In the genomic region with DNA sequence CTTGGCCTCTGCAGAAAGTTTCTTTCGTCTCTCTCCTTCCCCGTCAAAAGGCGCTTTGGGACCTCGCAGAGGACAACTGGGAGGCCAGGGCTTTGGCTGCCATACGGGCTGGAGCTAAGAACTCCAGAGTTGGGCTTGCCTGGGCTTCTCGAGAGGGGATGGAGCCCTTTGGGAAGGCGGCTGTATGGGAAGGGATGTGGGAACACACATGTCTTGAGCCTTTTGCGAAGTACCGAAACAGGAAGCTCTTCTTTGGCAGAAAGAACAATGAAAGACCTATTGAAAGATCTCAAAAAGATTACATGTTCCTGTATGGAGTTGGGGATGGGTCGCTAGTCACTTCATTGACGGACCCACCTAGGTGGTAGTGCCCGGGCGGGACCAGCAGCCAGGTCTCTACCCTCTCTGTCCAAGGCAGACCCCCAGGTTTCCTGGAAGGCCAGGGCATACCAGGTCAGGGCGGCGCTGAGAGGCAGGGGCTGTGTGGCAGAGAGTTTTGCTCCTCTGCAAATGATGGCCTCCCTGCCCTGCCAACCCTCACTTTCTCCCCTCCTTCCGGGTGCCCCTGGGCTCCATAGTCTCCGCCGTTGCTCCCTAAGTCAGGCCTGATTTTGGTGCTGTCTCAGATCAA, we compare ENCODE assay signal across 9 cellular contexts.
DNase-seq lines count a peak whose midpoint lies in the region; ATAC-seq and TF ChIP-seq lines count a peak whose summit lies in the region.
"Had no signal": no experiment of that assay in that cellular context is flagged by ENCODE, and none has a peak within 500 bp of the region (broad histone marks: within the 10 kb centered on the region; RNA-seq: fewer than 3 reads in every experiment).

No MANE protein-coding gene starts in this region.

- H3K9me3 ChIP-seq in RWPE2 (ENCODE audit: severe bottlenecking) = no peaks in the 10 kb centered on the region

- peak overlapping the region; percentile 30 for H3K4me3 Mint-ChIP-seq in T-helper 2 cell treated with Interferon-gamma antibody and Interleukin-4, amounts not matched to agents 5 μg/mL and 100 μg/mL, for 36 hours
- H3K4me3 Mint-ChIP-seq in stimulated activated naive B cell treated with anti-CD40 and anti-IgM and Interleukin-4, amounts not matched to agents 10 μg/mL and 1 μg/mL and 100 μg/mL, for 72 hours = peak overlapping the region; percentile 84 to 85

- TF ChIP-seq CTCF in RWPE2 (IDR thresholded peaks at IDR 0.05; ENCODE audit: poor library complexity, severe bottlenecking) = no peak

- H3K4me3 ChIP-seq in RWPE2 (ENCODE audit: severe bottlenecking) (peak overlapping the region; percentile 64), iPS-11a (ENCODE audit: low read depth, low read length) (peak overlapping the region; percentile 9)

- peaks cover 1% of the 10 kb centered on the region for H3K4me1 Mint-ChIP-seq in T-helper 2 cell treated with Interferon-gamma antibody and Interleukin-4, amounts not matched to agents 5 μg/mL and 100 μg/mL, for 36 hours (ENCODE audit: low read depth)
- peaks cover 44 to 70% of the 10 kb centered on the region in 2 donors for H3K4me1 Mint-ChIP-seq in stimulated activated naive B cell treated with anti-CD40 and anti-IgM and Interleukin-4, amounts not matched to agents 10 μg/mL and 1 μg/mL and 100 μg/mL, for 72 hours

- no peaks in the 10 kb centered on the region for H3K27me3 ChIP-seq in RWPE2 (ENCODE audit: insufficient read depth, poor library complexity, severe bottlenecking)

- peak overlapping the region; percentile 20 for H3K27ac ChIP-seq in RWPE2 (ENCODE audit: poor library complexity, severe bottlenecking)

- DNase-seq in T-helper 2 cell treated with Interferon-gamma antibody and Interleukin-4, amounts not matched to agents 5 μg/mL and 100 μg/mL, for 36 hours (ENCODE audit: low spot score) = no peak
- DNase-seq in T-helper 2 cell (no peak), RWPE2 (ENCODE audit: low spot score) (no peak)
- no peak for DNase-seq in stimulated activated naive B cell treated with anti-CD40 and anti-IgM and Interleukin-4, amounts not matched to agents 10 μg/mL and 1 μg/mL and 100 μg/mL, for 72 hours
- DNase-seq: NCI-H1436 had no signal

- no peaks in the 10 kb centered on the region for H3K9me3 Mint-ChIP-seq in T-helper 2 cell treated with Interferon-gamma antibody and Interleukin-4, amounts not matched to agents 5 μg/mL and 100 μg/mL, for 36 hours
- H3K9me3 Mint-ChIP-seq in stimulated activated naive B cell treated with anti-CD40 and anti-IgM and Interleukin-4, amounts not matched to agents 10 μg/mL and 1 μg/mL and 100 μg/mL, for 72 hours = no peaks in the 10 kb centered on the region

- peaks cover 59% of the 10 kb centered on the region for H3K27me3 Mint-ChIP-seq in T-helper 2 cell treated with Interferon-gamma antibody and Interleukin-4, amounts not matched to agents 5 μg/mL and 100 μg/mL, for 36 hours (ENCODE audit: low read depth)
- peaks cover 11 to 19% of the 10 kb centered on the region in 2 donors for H3K27me3 Mint-ChIP-seq in stimulated activated naive B cell treated with anti-CD40 and anti-IgM and Interleukin-4, amounts not matched to agents 10 μg/mL and 1 μg/mL and 100 μg/mL, for 72 hours

- ATAC-seq in RWPE2 (ENCODE audit: low read depth) (peak; percentile 5; the same call in 2 of the 3 replicates), GM18861 (IDR thresholded peaks at IDR 0.05; ENCODE audit: unreplicated experiment) (no peak), GM21737 (IDR thresholded peaks at IDR 0.05; ENCODE audit: unreplicated experiment) (no peak), GM19328 (IDR thresholded peaks at IDR 0.05; ENCODE audit: unreplicated experiment) (no peak)
- peak in 1 of 2 donors; percentile 9 for ATAC-seq in stimulated activated naive B cell treated with anti-CD40 and anti-IgM and Interleukin-4, amounts not matched to agents 10 μg/mL and 1 μg/mL and 100 μg/mL, for 72 hours (replicated peaks)

- H3K4me1 ChIP-seq in RWPE2 (ENCODE audit: insufficient read depth, poor library complexity, severe bottlenecking) = peaks cover 14% of the 10 kb centered on the region

- H3K27ac Mint-ChIP-seq in T-helper 2 cell treated with Interferon-gamma antibody and Interleukin-4, amounts not matched to agents 5 μg/mL and 100 μg/mL, for 36 hours = no peak overlapping the region
- H3K27ac Mint-ChIP-seq in stimulated activated naive B cell treated with anti-CD40 and anti-IgM and Interleukin-4, amounts not matched to agents 10 μg/mL and 1 μg/mL and 100 μg/mL, for 72 hours = peak overlapping the region; percentile 81

- H3K36me3 ChIP-seq in RWPE2 (ENCODE audit: low read depth) = no peaks in the 10 kb centered on the region

- no peaks in the 10 kb centered on the region for H3K36me3 Mint-ChIP-seq in T-helper 2 cell treated with Interferon-gamma antibody and Interleukin-4, amounts not matched to agents 5 μg/mL and 100 μg/mL, for 36 hours (ENCODE audit: low read depth)
- H3K36me3 Mint-ChIP-seq in stimulated activated naive B cell treated with anti-CD40 and anti-IgM and Interleukin-4, amounts not matched to agents 10 μg/mL and 1 μg/mL and 100 μg/mL, for 72 hours = no peaks in the 10 kb centered on the region
